26 cellular contexts compared by ENCODE assay signal in the genomic region with DNA sequence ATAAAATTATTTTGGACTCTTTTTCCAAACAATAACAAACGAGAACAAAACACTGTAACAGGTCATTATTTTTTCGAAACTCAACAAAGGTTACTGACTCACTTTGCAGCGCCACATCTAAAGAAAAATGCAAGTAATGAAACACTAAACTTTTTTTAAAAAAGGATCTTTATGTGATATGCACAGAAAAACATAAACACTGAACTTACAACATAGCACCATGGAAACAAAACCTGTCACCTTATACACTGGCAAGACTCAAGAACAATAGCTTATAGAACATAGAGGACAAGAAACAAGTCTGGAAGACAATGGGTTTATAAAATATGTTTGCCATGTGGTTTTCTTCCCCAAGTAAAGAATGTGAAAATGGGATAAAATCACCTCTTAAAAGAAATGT.
"Had no signal": no experiment of that assay in that cellular context is flagged by ENCODE, and none has a peak within 500 bp of the region (broad histone marks: within the 10 kb centered on the region; RNA-seq: fewer than 3 reads in every experiment).

No MANE protein-coding gene starts in this region.

- H3K4me3 Mint-ChIP-seq: activated naive CD4-positive, alpha-beta T cell treated with anti-CD3 and anti-CD28 coated beads for 36 hours; activated naive CD8-positive, alpha-beta T cell; brain; T-cell had no signal

- DNase-seq: activated CD4-positive, alpha-beta T cell treated with anti-CD3 and anti-CD28 coated beads, Interleukin-2, amount 50 U/mL, for 48 hours; activated CD4-positive, CD25-positive, alpha-beta regulatory T cell; activated gamma-delta T cell; activated naive CD4-positive, alpha-beta T cell treated with anti-CD3 and anti-CD28 coated beads for 36 hours; activated T-cell treated with anti-CD3 and anti-CD28 coated beads for 4 hours; amygdala; cerebellar nuclear complex; colonic mucosa; Karpas-422; NCI-H1048; NCI-H146; NCI-H187 treated with DMSO at 0.1 percent for 48 hours; NCI-H345; NCI-H510A; NCI-H69; NK-92 treated with Interleukin-12 subunit alpha and Interleukin-12 subunit beta, amount 100 ng/mL, for 24 hours; OCI-M1; RPMI8226; T-cell; T-helper 2 cell; T1000 had no signal

- H3K27me3 Mint-ChIP-seq: activated naive CD8-positive, alpha-beta T cell; brain; T-cell had no signal

- H3K27ac Mint-ChIP-seq: activated naive CD4-positive, alpha-beta T cell treated with anti-CD3 and anti-CD28 coated beads for 36 hours; activated naive CD8-positive, alpha-beta T cell; T-cell had no signal

- FAIRE-seq: K562, TTC549 had no signal

- H3K9me3 Mint-ChIP-seq: activated naive CD4-positive, alpha-beta T cell treated with anti-CD3 and anti-CD28 coated beads for 36 hours; brain; T-cell had no signal

- H3K4me3 ChIP-seq: colonic mucosa, K562, SK-N-MC had no signal
